In genomic region chr1:42739753-42740700, GRCh38 we compare ENCODE assay signal across 19 cellular contexts. TPM values are rescaled to one million over a fixed set of nuclear protein-coding genes. Genes with fewer than 3 reads are reported as not detected.
DNase-seq lines count a peak whose midpoint lies in the region; ATAC-seq and TF ChIP-seq lines count a peak whose summit lies in the region.
"Had no signal": no experiment of that assay in that cellular context is flagged by ENCODE, and none has a peak within 500 bp of the region (broad histone marks: within the 10 kb centered on the region; RNA-seq: fewer than 3 reads in every experiment).

TSS of gene CLDN19 (minus strand) at chr1:42740236. CDS start at chr1:42740063, 173 bp downstream.

- H3K18ac ChIP-seq in H9 (ENCODE audit: insufficient read length, low read depth, low read length): no peak within 1 kb of the TSS

- H4K91ac ChIP-seq in H9 (ENCODE audit: insufficient read length, low read depth, low read length): no peak within 1 kb of the TSS

- H2AK5ac ChIP-seq in H9 (ENCODE audit: insufficient read length, low read length): no peak within 1 kb of the TSS

- H3K56ac ChIP-seq in H9 (ENCODE audit: insufficient read length, low read depth, low read length): no peak within 1 kb of the TSS

- no peaks in the 10 kb centered on the region; the same call in 1 of the 2 replicates for H3K4me1 ChIP-seq in H9 (ENCODE audit: insufficient read depth, low read length)
- H3K4me1 ChIP-seq in osteoblast (ENCODE audit: insufficient read depth, low read length): no peaks in the 10 kb centered on the region
- H3K4me1 ChIP-seq: gastrocnemius medialis, left ventricle myocardium inferior had no signal

- H2BK20ac ChIP-seq in H9 (ENCODE audit: low read depth, low read length, poor library complexity, severe bottlenecking): no peak within 1 kb of the TSS

- peak within 1 kb of the TSS; percentile 47 to 64 for H3K4me3 Mint-ChIP-seq in H9
- peak within 1 kb of the TSS; percentile 57 for H3K4me3 Mint-ChIP-seq in WTC11
- H3K4me3 Mint-ChIP-seq: activated CD8-positive, alpha-beta T cell treated with anti-CD3 and anti-CD28 coated beads for 36 hours; activated T-cell treated with anti-CD3 and anti-CD28 coated beads, Interleukin-2, amount 50 U/mL, for 72 hours; central memory CD8-positive, alpha-beta T cell; naive B cell had no signal

- H3K9me3 ChIP-seq in H9 (ENCODE audit: control insufficient read depth, low read depth, low read length): no peaks in the 10 kb centered on the region
- no peaks in the 10 kb centered on the region for H3K9me3 ChIP-seq in osteoblast (ENCODE audit: low read depth, low read length)
- H3K9me3 ChIP-seq: gastrocnemius medialis, left ventricle myocardium inferior had no signal

- no peak within 1 kb of the TSS for H3K4ac ChIP-seq in H9 (ENCODE audit: low read depth, low read length)

- H3K36me3 Mint-ChIP-seq in H9 (ENCODE audit: insufficient read depth in 1 of 3, low read depth in 3 of 3): no peaks in the 10 kb centered on the region
- H3K36me3 Mint-ChIP-seq in WTC11: no peaks in the 10 kb centered on the region
- H3K36me3 Mint-ChIP-seq: naive B cell had no signal

- POLR2A ChIA-PET in WTC11 (lab: Charles Lee): interaction anchor here (0.6 to 1.3 kb wide), 11 partner anchors 15 to 404 kb away, joined by 3 to 9 read pairs (median 3); partner anchors contain the start of genes C1orf50, P3H1, PPIH and YBX1

- WGBS in H9 (ENCODE audit: extremely low coverage, insufficient read length, low lambda C conversion rate): no CpG with 5 or more reads among the region's 27 CpGs

- no peaks in the 10 kb centered on the region; the same call in none of the 2 replicates for H3K27me3 Mint-ChIP-seq in H9 (ENCODE audit: low read depth)
- no peaks in the 10 kb centered on the region for H3K27me3 Mint-ChIP-seq in WTC11 (ENCODE audit: low read depth)
- H3K27me3 Mint-ChIP-seq: activated CD8-positive, alpha-beta T cell treated with anti-CD3 and anti-CD28 coated beads for 36 hours; central memory CD8-positive, alpha-beta T cell; naive B cell had no signal

- peak within 1 kb of the TSS; percentile 29 for H3K4me2 ChIP-seq in H9 (ENCODE audit: insufficient read depth, insufficient read length, low read length)
- no peak within 1 kb of the TSS for H3K4me2 ChIP-seq in osteoblast (ENCODE audit: insufficient read depth, low read length)

- no peaks in the 10 kb centered on the region for H3K36me3 ChIP-seq in osteoblast (ENCODE audit: insufficient read depth, low read length)
- H3K36me3 ChIP-seq: gastrocnemius medialis, left ventricle myocardium inferior had no signal

- H2BK5ac ChIP-seq in H9 (ENCODE audit: insufficient read length, low read length): no peak within 1 kb of the TSS

- no peak within 1 kb of the TSS for H2BK15ac ChIP-seq in H9 (ENCODE audit: low read depth, low read length)

- TF ChIP-seq POLR2A in GM18505 (IDR thresholded peaks at IDR 0.05; ENCODE audit: borderline replicate concordance, extremely low read depth, insufficient read depth, insufficient read length): no peak

- no peak within 1 kb of the TSS for H2BK120ac ChIP-seq in H9 (ENCODE audit: low read depth, low read length, poor library complexity, severe bottlenecking)

- H2AFZ ChIP-seq in H9 (ENCODE audit: low read length) (no peak within 1 kb of the TSS), osteoblast (ENCODE audit: low read length) (no peak within 1 kb of the TSS)

- H3K4me3 ChIP-seq in osteoblast (ENCODE audit: insufficient read depth, low read length) (no peak within 1 kb of the TSS), dorsolateral prefrontal cortex (no peak within 1 kb of the TSS)
- H3K4me3 ChIP-seq: gastrocnemius medialis, left ventricle myocardium inferior had no signal

- TF ChIP-seq CTCF in H9 (conservative IDR thresholded peaks at IDR 0.05): no peak
- TF ChIP-seq CTCF in WTC11 (IDR thresholded peaks at IDR 0.05): no peak
- TF ChIP-seq CTCF in osteoblast (IDR thresholded peaks at IDR 0.05; ENCODE audit: extremely low read depth, low read depth, low read length): no peak
- TF ChIP-seq CTCF in dorsolateral prefrontal cortex (IDR thresholded peaks at IDR 0.05 in 54 of 56, conservative IDR thresholded peaks at IDR 0.05 in 2 of 56; ENCODE audit: low read depth in 1 of 56, partially characterized antibody in 56 of 56): no peak

- peak; percentile 97 for DNase-seq in H9
- peak; percentile 90 for DNase-seq in WTC11 (ENCODE audit: low spot score)
- DNase-seq in iPS-NIHi11 (ENCODE audit: low spot score): peak; percentile 96
- DNase-seq in osteoblast (ENCODE audit: insufficient read length, low spot score, missing footprints): peak; percentile 78
- DNase-seq in NCI-H187 treated with DMSO at 0.1 percent for 48 hours (lab: John Stamatoyannopoulos, UW): no peak
- DNase-seq in dorsolateral prefrontal cortex: no peak
- no peak for DNase-seq in DMS79 (lab: John Stamatoyannopoulos, UW)
- DNase-seq: activated CD8-positive, alpha-beta T cell treated with anti-CD3 and anti-CD28 coated beads for 36 hours; activated T-cell treated with anti-CD3 and anti-CD28 coated beads, Interleukin-2, amount 50 U/mL, for 72 hours; gastrocnemius medialis; left ventricle myocardium inferior; naive B cell; NCI-H146; SIG-M5; stimulated activated CD4-positive, alpha-beta T cell treated with anti-CD3 and anti-CD28 coated beads, Interleukin-1b, Interleukin-23, amount 100 ng/mL, for 48 hours; substantia nigra had no signal

- no peaks in the 10 kb centered on the region for H4K20me1 ChIP-seq in H9 (ENCODE audit: control insufficient read depth, insufficient read depth, insufficient read length)
- H4K20me1 ChIP-seq in osteoblast (ENCODE audit: insufficient read depth, low read length): no peaks in the 10 kb centered on the region

- intact Hi-C loops in dorsolateral prefrontal cortex (cut with DNase I): loop anchor here in 1 of 2 donors (10.0 kb wide), 1 partner anchor 165 kb away; no protein-coding TSS in a partner anchor

- no peaks in the 10 kb centered on the region for H3K79me2 ChIP-seq in H9 (ENCODE audit: insufficient read depth, low read length)
- no peaks in the 10 kb centered on the region for H3K79me2 ChIP-seq in osteoblast (ENCODE audit: insufficient read depth, low read length)

- H3K23me2 ChIP-seq in H9 (ENCODE audit: insufficient read length, low read depth, low read length, poor library complexity, severe bottlenecking): no peaks in the 10 kb centered on the region

- ATAC-seq in WTC11 (peak; percentile 92), GM18505 (IDR thresholded peaks at IDR 0.05; ENCODE audit: unreplicated experiment) (no peak)
- ATAC-seq: activated CD8-positive, alpha-beta T cell treated with anti-CD3 and anti-CD28 coated beads for 36 hours; activated T-cell treated with anti-CD3 and anti-CD28 coated beads, Interleukin-2, amount 50 U/mL, for 72 hours; gastrocnemius medialis had no signal

- CTCF ChIA-PET in WTC11 (lab: Charles Lee): interaction anchor here (0.7 to 2.5 kb wide), 12 partner anchors 10 to 333 kb away, joined by 3 to 22 read pairs (median 4); partner anchors contain the start of genes C1orf50, P3H1 and YBX1

- H3T11ph ChIP-seq in H9 (ENCODE audit: low read length): no peak within 1 kb of the TSS

- no peak within 1 kb of the TSS for H3K27ac ChIP-seq in H9 (ENCODE audit: insufficient read length, low read depth, low read length)
- no peak within 1 kb of the TSS for H3K27ac ChIP-seq in osteoblast (ENCODE audit: low read depth, low read length)
- peak within 1 kb of the TSS in 1 of 59 donors; percentile 27 for H3K27ac ChIP-seq in dorsolateral prefrontal cortex
- H3K27ac ChIP-seq: gastrocnemius medialis, left ventricle myocardium inferior had no signal

- H3K27ac Mint-ChIP-seq in H9: peak within 1 kb of the TSS; percentile 21 to 89 (median 87); a peak in 5 of 7 replicates
- H3K27ac Mint-ChIP-seq in WTC11: peak within 1 kb of the TSS; percentile 72
- H3K27ac Mint-ChIP-seq: activated CD8-positive, alpha-beta T cell treated with anti-CD3 and anti-CD28 coated beads for 36 hours; activated T-cell treated with anti-CD3 and anti-CD28 coated beads, Interleukin-2, amount 50 U/mL, for 72 hours had no signal

- no peak within 1 kb of the TSS for H3K23ac ChIP-seq in H9 (ENCODE audit: insufficient read length, low read depth, low read length)

- no peaks in the 10 kb centered on the region for H3K9me3 Mint-ChIP-seq in H9
- no peaks in the 10 kb centered on the region for H3K9me3 Mint-ChIP-seq in WTC11
- H3K9me3 Mint-ChIP-seq: activated CD8-positive, alpha-beta T cell treated with anti-CD3 and anti-CD28 coated beads for 36 hours; activated T-cell treated with anti-CD3 and anti-CD28 coated beads, Interleukin-2, amount 50 U/mL, for 72 hours; central memory CD8-positive, alpha-beta T cell; naive B cell had no signal

- no peaks in the 10 kb centered on the region for H3K79me1 ChIP-seq in H9 (ENCODE audit: insufficient read depth, low read depth, low read length, poor library complexity, severe bottlenecking)

- H3K4me1 Mint-ChIP-seq in H9 (peaks cover 43 to 51% of the 10 kb centered on the region in 2 experiments), WTC11 (peaks cover 47% of the 10 kb centered on the region)

- no peak within 1 kb of the TSS for H2BK12ac ChIP-seq in H9 (ENCODE audit: insufficient read length, low read depth, low read length)

- H3K27me3 ChIP-seq in H9 (ENCODE audit: insufficient read depth, low read length) (no peaks in the 10 kb centered on the region), osteoblast (ENCODE audit: insufficient read depth, low read length) (no peaks in the 10 kb centered on the region), dorsolateral prefrontal cortex (no peaks in the 10 kb centered on the region)
- H3K27me3 ChIP-seq: gastrocnemius medialis had no signal

- H4K5ac ChIP-seq in H9 (ENCODE audit: insufficient read length, low read depth, low read length): no peak within 1 kb of the TSS

- peak within 1 kb of the TSS; percentile 74; the same call in 1 of the 2 replicates for H3K14ac ChIP-seq in H9 (ENCODE audit: insufficient read depth, low read length)

- no peak within 1 kb of the TSS for H4K8ac ChIP-seq in H9 (replicated peaks; ENCODE audit: insufficient read length, low read depth, low read length)

- no peak within 1 kb of the TSS for H3K9ac ChIP-seq in H9 (ENCODE audit: extremely low read depth, insufficient read length, low read length)

TF ChIP-seq in WTC11, 78 proteins besides CTCF, POLR2A, EP300 and RAD21 (continues in another document):
- TF ChIP-seq ZNF138 (CRISPR knock-in tag; conservative IDR thresholded peaks at IDR 0.05): 0 out of 2 replicates have a peak, but pooled peaks have one; percentile 69
- no peak for TF ChIP-seq EMX1 (CRISPR knock-in tag; IDR thresholded peaks at IDR 0.05)
- no peak for TF ChIP-seq IRF1 (CRISPR knock-in tag; IDR thresholded peaks at IDR 0.05)
- TF ChIP-seq ZNF219 (CRISPR knock-in tag; IDR thresholded peaks at IDR 0.05; ENCODE audit: borderline replicate concordance): no peak

RNA-seq across cellular contexts. Expression of gene CLDN19, which starts in this region (rescaled TPM):
- total RNA-seq in H9 (2021) (11.1 and 12.5 TPM in 2 replicates), WTC11 (2021) (8.1 to 15.9 TPM (median 14.7 TPM) in 3 replicates), osteoblast (not detected in 2 replicates), dorsolateral prefrontal cortex (under 1 TPM in 2 of 120 experiments, not detected in 118; 0.23 to 0.35 TPM)
- total RNA-seq: activated CD8-positive, alpha-beta T cell treated with anti-CD3 and anti-CD28 coated beads for 36 hours; activated T-cell treated with anti-CD3 and anti-CD28 coated beads, Interleukin-2, amount 50 U/mL, for 72 hours; endothelial cell of umbilical vein; left ventricle myocardium inferior had no signal

Comparison
In these comparisons a context has a peak if more than half of its experiments do, and no peak if none do; other contexts are left out.
1. Peak in DNase-seq in osteoblast; RNA of the gene not detected or under 1 TPM.
2. DNase-seq: peak in H9 (single experiment), WTC11 (single experiment) and iPS-NIHi11 (single experiment); none in NCI-H187 treated with DMSO at 0.1 percent for 48 hours (single experiment), dorsolateral prefrontal cortex (0 of 10) and DMS79 (single experiment).